Comparison of ENCODE assay signal across 17 cellular contexts in the genomic region with DNA sequence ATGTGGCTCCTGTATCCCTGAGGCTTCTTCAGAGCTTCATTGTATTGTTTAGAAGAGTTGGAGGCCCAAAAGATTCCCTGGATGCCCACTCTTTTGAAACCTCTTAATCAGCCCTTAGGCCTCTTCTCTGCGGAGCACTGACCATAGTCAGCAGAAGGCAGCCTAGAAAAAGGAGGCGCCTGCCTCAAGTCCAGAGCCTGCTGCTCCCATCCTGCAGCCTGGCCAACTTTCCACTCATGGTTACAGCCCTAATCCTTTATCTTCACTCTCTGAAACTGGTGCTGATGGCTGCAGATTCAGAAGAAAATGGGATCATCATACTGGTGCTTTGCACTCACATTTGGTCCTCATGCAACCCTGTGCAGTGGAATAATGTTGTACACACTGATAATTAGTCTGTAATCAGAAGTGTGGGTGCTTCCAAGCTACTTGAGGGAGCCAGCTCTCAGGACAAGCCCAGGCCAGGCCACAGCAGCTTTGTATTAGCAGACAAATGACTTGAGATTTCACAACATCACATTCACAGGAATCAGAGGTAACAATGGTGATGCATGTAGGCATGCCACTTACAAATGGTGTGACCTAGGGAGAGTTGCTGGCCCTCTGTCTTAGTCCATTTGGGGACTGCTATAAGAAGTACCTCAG.
DNase-seq lines count a peak whose midpoint lies in the region; ATAC-seq and TF ChIP-seq lines count a peak whose summit lies in the region.
"Had no signal": no experiment of that assay in that cellular context is flagged by ENCODE, and none has a peak within 500 bp of the region (broad histone marks: within the 10 kb centered on the region; RNA-seq: fewer than 3 reads in every experiment).

No MANE protein-coding gene starts in this region.

- H3K4me3 ChIP-seq in right cardiac atrium (ENCODE audit: low read length) (no peak overlapping the region), coronary artery (no peak overlapping the region), aorta (ENCODE audit: low read length in 2 of 2) (no peak overlapping the region)
- H3K4me3 ChIP-seq: BLaER1, HAP-1 had no signal

- H2BK120ac ChIP-seq in H9 (ENCODE audit: low read depth, low read length, poor library complexity, severe bottlenecking), result no peak overlapping the region

- H3K4me1 ChIP-seq in right cardiac atrium (ENCODE audit: control insufficient read depth, insufficient read depth, low read length), result no peaks in the 10 kb centered on the region
- H3K4me1 ChIP-seq in H9 (ENCODE audit: insufficient read depth, low read length), result no peaks in the 10 kb centered on the region
- peaks cover 0 to 2% of the 10 kb centered on the region in 2 donors for H3K4me1 ChIP-seq in aorta (ENCODE audit: control insufficient read depth in 1 of 2, insufficient read depth in 2 of 2, low read length in 2 of 2)
- H3K4me1 ChIP-seq: BLaER1, HAP-1 had no signal

- H4K20me1 ChIP-seq in H9 (ENCODE audit: control insufficient read depth, insufficient read depth, insufficient read length), result no peaks in the 10 kb centered on the region
- H4K20me1 ChIP-seq: BLaER1 had no signal

- WGBS in right cardiac atrium, result 85% methylated on average over 2 of the region's 2 CpGs
- WGBS in H9 (ENCODE audit: extremely low coverage, insufficient read length, low lambda C conversion rate), result no CpG with 5 or more reads among the region's 2 CpGs
- 97 to 100% methylated on average over 2 of the region's 2 CpGs for whole genome bisulfite sequencing in aorta, 2 donors

- ATAC-seq in Right ventricle myocardium superior (ENCODE audit: poor library complexity) (peak; percentile 30), right cardiac atrium (no peak), aorta (ENCODE audit: low FRiP score) (peak; percentile 26), HG03097 (IDR thresholded peaks at IDR 0.05; ENCODE audit: low FRiP score, unreplicated experiment) (no peak)
- ATAC-seq in activated CD8-positive, alpha-beta memory T cell treated with anti-CD3 and anti-CD28 coated beads, Interleukin-2, amount 10 ng/mL, durations not matched to agents 7 days and 5 days, result no peak

- TF ChIP-seq CTCF in H9 (conservative IDR thresholded peaks at IDR 0.05) (no peak), coronary artery (IDR thresholded peaks at IDR 0.05) (no peak)

- H4K5ac ChIP-seq in H9 (ENCODE audit: insufficient read length, low read depth, low read length), result no peak overlapping the region

- peak overlapping the region; percentile 41 for H2AK5ac ChIP-seq in H9 (ENCODE audit: insufficient read length, low read length)

- peaks cover 21 to 31% of the 10 kb centered on the region in 2 experiments for H3K4me1 Mint-ChIP-seq in H9
- no peaks in the 10 kb centered on the region for H3K4me1 Mint-ChIP-seq in activated CD8-positive, alpha-beta memory T cell treated with anti-CD3 and anti-CD28 coated beads, Interleukin-2, amount 10 ng/mL, durations not matched to agents 7 days and 5 days
- H3K4me1 Mint-ChIP-seq: CD14-positive monocyte; CD4-positive, alpha-beta memory T cell had no signal

- CTCF ChIA-PET in activated CD8-positive, alpha-beta memory T cell treated with anti-CD3 and anti-CD28 coated beads, Interleukin-2, amount 10 ng/mL, durations not matched to agents 7 days and 5 days (lab: Charles Lee), result no interaction called here

- no peak overlapping the region for H3K27ac Mint-ChIP-seq in H9
- H3K27ac Mint-ChIP-seq in activated CD8-positive, alpha-beta memory T cell treated with anti-CD3 and anti-CD28 coated beads, Interleukin-2, amount 10 ng/mL, durations not matched to agents 7 days and 5 days, result no peak overlapping the region
- H3K27ac Mint-ChIP-seq: CD14-positive monocyte; CD4-positive, alpha-beta memory T cell had no signal

- H2BK15ac ChIP-seq in H9 (ENCODE audit: low read depth, low read length), result no peak overlapping the region

- no peaks in the 10 kb centered on the region for H3K27me3 ChIP-seq in right cardiac atrium (ENCODE audit: control insufficient read depth, insufficient read depth)
- no peaks in the 10 kb centered on the region for H3K27me3 ChIP-seq in H9 (ENCODE audit: insufficient read depth, low read length)
- H3K27me3 ChIP-seq in aorta (ENCODE audit: control insufficient read depth in 1 of 2, insufficient read depth in 2 of 2, low read length in 1 of 2), result no peaks in the 10 kb centered on the region
- H3K27me3 ChIP-seq: BLaER1 had no signal

- peaks cover 8 to 23% of the 10 kb centered on the region in 2 experiments for H3K9me3 Mint-ChIP-seq in H9
- peaks cover 15% of the 10 kb centered on the region for H3K9me3 Mint-ChIP-seq in activated CD8-positive, alpha-beta memory T cell treated with anti-CD3 and anti-CD28 coated beads, Interleukin-2, amount 10 ng/mL, durations not matched to agents 7 days and 5 days (ENCODE audit: low read depth)

- H3K27ac ChIP-seq in right cardiac atrium (ENCODE audit: low read length), result no peak overlapping the region
- H3K27ac ChIP-seq in H9 (ENCODE audit: insufficient read length, low read depth, low read length), result no peak overlapping the region
- no peak overlapping the region for H3K27ac ChIP-seq in coronary artery
- H3K27ac ChIP-seq in aorta (ENCODE audit: low read depth in 1 of 2, low read length in 2 of 2), result no peak overlapping the region
- H3K27ac ChIP-seq: BLaER1, HL-60 had no signal

- no peak overlapping the region for H2BK20ac ChIP-seq in H9 (ENCODE audit: low read depth, low read length, poor library complexity, severe bottlenecking)

- H3K23me2 ChIP-seq in H9 (ENCODE audit: insufficient read length, low read depth, low read length, poor library complexity, severe bottlenecking), result no peaks in the 10 kb centered on the region

- intact Hi-C loops in Right ventricle myocardium superior (cut with DNase I) (loop anchor here (10.0 kb wide), 2 partner anchors 140 to 170 kb away; no protein-coding TSS in a partner anchor), right cardiac atrium (cut with DNase I) (no loop called here), aorta (cut with DNase I) (no loop called here)

- no peak overlapping the region for H3K9ac ChIP-seq in H9 (ENCODE audit: extremely low read depth, insufficient read length, low read length)
- H3K9ac ChIP-seq: BLaER1 had no signal

- no peak overlapping the region for H3K4me3 Mint-ChIP-seq in H9
- no peak overlapping the region for H3K4me3 Mint-ChIP-seq in activated CD8-positive, alpha-beta memory T cell treated with anti-CD3 and anti-CD28 coated beads, Interleukin-2, amount 10 ng/mL, durations not matched to agents 7 days and 5 days
- H3K4me3 Mint-ChIP-seq: CD14-positive monocyte; CD4-positive, alpha-beta memory T cell had no signal

- H3K23ac ChIP-seq in H9 (ENCODE audit: insufficient read length, low read depth, low read length), result no peak overlapping the region

- no peaks in the 10 kb centered on the region for H3K36me3 ChIP-seq in aorta (ENCODE audit: control insufficient read depth in 1 of 2, insufficient read depth in 2 of 2, low read length in 1 of 2)
- H3K36me3 ChIP-seq: BLaER1, HAP-1 had no signal

- H3K56ac ChIP-seq in H9 (ENCODE audit: insufficient read length, low read depth, low read length), result no peak overlapping the region

- H3K9me3 ChIP-seq in right cardiac atrium (ENCODE audit: control insufficient read depth, low read length) (no peaks in the 10 kb centered on the region), H9 (ENCODE audit: control insufficient read depth, low read depth, low read length) (no peaks in the 10 kb centered on the region), aorta (ENCODE audit: control insufficient read depth, low read length) (peaks cover 2% of the 10 kb centered on the region)
- H3K9me3 ChIP-seq: HAP-1 had no signal

- no peak overlapping the region for H3K18ac ChIP-seq in H9 (ENCODE audit: insufficient read length, low read depth, low read length)

- no peak overlapping the region for H4K8ac ChIP-seq in H9 (replicated peaks; ENCODE audit: insufficient read length, low read depth, low read length)

- no peak overlapping the region for H4K91ac ChIP-seq in H9 (ENCODE audit: insufficient read length, low read depth, low read length)

- H3K27me3 Mint-ChIP-seq in H9 (ENCODE audit: low read depth), result no peaks in the 10 kb centered on the region
- no peaks in the 10 kb centered on the region for H3K27me3 Mint-ChIP-seq in activated CD8-positive, alpha-beta memory T cell treated with anti-CD3 and anti-CD28 coated beads, Interleukin-2, amount 10 ng/mL, durations not matched to agents 7 days and 5 days
- H3K27me3 Mint-ChIP-seq: CD4-positive, alpha-beta memory T cell had no signal

- no peaks in the 10 kb centered on the region; the same call in 1 of the 2 replicates for H3K79me2 ChIP-seq in H9 (ENCODE audit: insufficient read depth, low read length)

- H3K79me1 ChIP-seq in H9 (ENCODE audit: insufficient read depth, low read depth, low read length, poor library complexity, severe bottlenecking), result no peaks in the 10 kb centered on the region

- no peak overlapping the region for H3K4ac ChIP-seq in H9 (ENCODE audit: low read depth, low read length)

- H3K4me2 ChIP-seq in H9 (ENCODE audit: insufficient read depth, insufficient read length, low read length), result no peak overlapping the region
- H3K4me2 ChIP-seq: BLaER1 had no signal

- H3K14ac ChIP-seq in H9 (ENCODE audit: insufficient read depth, low read length), result no peak overlapping the region

- no peak overlapping the region for H2BK12ac ChIP-seq in H9 (ENCODE audit: insufficient read length, low read depth, low read length)

- H3K36me3 Mint-ChIP-seq in H9 (ENCODE audit: insufficient read depth in 1 of 3, low read depth in 3 of 3), result peaks cover 42 to 45% (median 44%) of the 10 kb centered on the region in 3 experiments
- no peaks in the 10 kb centered on the region for H3K36me3 Mint-ChIP-seq in activated CD8-positive, alpha-beta memory T cell treated with anti-CD3 and anti-CD28 coated beads, Interleukin-2, amount 10 ng/mL, durations not matched to agents 7 days and 5 days
- H3K36me3 Mint-ChIP-seq: CD14-positive monocyte; CD4-positive, alpha-beta memory T cell had no signal

- DNase-seq in Right ventricle myocardium superior, result no peak
- no peak for DNase-seq in right cardiac atrium
- no peak for DNase-seq in H9
- peak; percentile 45 for DNase-seq in coronary artery (ENCODE audit: low spot score)
- DNase-seq in aorta, result no peak
- DNase-seq in activated CD8-positive, alpha-beta memory T cell treated with anti-CD3 and anti-CD28 coated beads, Interleukin-2, amount 10 ng/mL, durations not matched to agents 7 days and 5 days, result no peak
- DNase-seq: 8988T; CD4-positive, alpha-beta memory T cell; DMS153; DMS79; GF-D8; GOT3 had no signal

- H3T11ph ChIP-seq in H9 (ENCODE audit: low read length), result no peak overlapping the region

- no peak overlapping the region for H2AFZ ChIP-seq in H9 (ENCODE audit: low read length)

- no peak overlapping the region for H2BK5ac ChIP-seq in H9 (ENCODE audit: insufficient read length, low read length)

Comparison
In these comparisons a context has a peak if more than half of its experiments do, and no peak if none do; other contexts are left out.
1. ATAC-seq: peak in Right ventricle myocardium superior (single experiment) and aorta (single experiment); none in right cardiac atrium (0 of 2), activated CD8-positive, alpha-beta memory T cell treated with anti-CD3 and anti-CD28 coated beads, Interleukin-2, amount 10 ng/mL, durations not matched to agents 7 days and 5 days (single experiment) and HG03097 (single experiment).